In genomic region chr10:97019213-97019844, GRCh38 we compare ENCODE assay signal across 22 cellular contexts.
"Had no signal": no experiment of that assay in that cellular context is flagged by ENCODE, and none has a peak within 500 bp of the region (broad histone marks: within the 10 kb centered on the region; RNA-seq: fewer than 3 reads in every experiment).

No MANE protein-coding gene starts in this region.

- H3K27me3 ChIP-seq: esophagus squamous epithelium, gastroesophageal sphincter, hepatocyte, neural progenitor cell, sigmoid colon, stomach, transverse colon had no signal

- H3K36me3 Mint-ChIP-seq: naive thymus-derived CD8-positive, alpha-beta T cell; neural progenitor cell had no signal

- H3K36me3 ChIP-seq: esophagus squamous epithelium, gastroesophageal sphincter, neural progenitor cell, sigmoid colon, stomach, thoracic aorta, transverse colon had no signal

- H2AFZ ChIP-seq: hepatocyte, neural progenitor cell, parathyroid adenoma had no signal

- H3K4me2 ChIP-seq: hepatocyte had no signal

- DNase-seq: central memory CD4-positive, alpha-beta T cell; effector memory CD8-positive, alpha-beta T cell; esophagus squamous epithelium; foreskin fibroblast; left colon; left ventricle myocardium superior; mesendoderm; naive thymus-derived CD8-positive, alpha-beta T cell; occipital lobe; sigmoid colon; small intestine; stimulated activated CD4-positive, alpha-beta T cell treated with anti-CD3 and anti-CD28 coated beads, Interleukin-12 subunit alpha, Interleukin-12 subunit beta, amount 100 ng/mL, for 4 hours; stimulated activated naive CD4-positive, alpha-beta T cell; stomach; substantia nigra; transverse colon had no signal

- H3K9me3 ChIP-seq: esophagus squamous epithelium, gastroesophageal sphincter, sigmoid colon, stomach, thoracic aorta, transverse colon had no signal

- H3K27ac ChIP-seq: esophagus squamous epithelium, hepatocyte, neural progenitor cell, parathyroid adenoma, stomach, thoracic aorta, transverse colon had no signal

- H3K4me1 ChIP-seq: parathyroid adenoma had no signal

- H3K79me2 ChIP-seq: hepatocyte, parathyroid adenoma had no signal

- H3K27ac Mint-ChIP-seq: dendritic cell treated with granulocyte-macrophage colony-stimulating factor and Interleukin-4, amounts not matched to agents 40 ng/mL and 50 ng/mL, for 4 days; naive thymus-derived CD8-positive, alpha-beta T cell had no signal

- ATAC-seq: effector memory CD8-positive, alpha-beta T cell; gastroesophageal sphincter; left colon; left ventricle myocardium superior; naive thymus-derived CD8-positive, alpha-beta T cell had no signal

- H3K4me3 ChIP-seq: esophagus squamous epithelium, gastroesophageal sphincter, hepatocyte, neural progenitor cell, sigmoid colon, stomach, thoracic aorta, transverse colon had no signal

- H3K27me3 Mint-ChIP-seq: dendritic cell treated with granulocyte-macrophage colony-stimulating factor and Interleukin-4, amounts not matched to agents 40 ng/mL and 50 ng/mL, for 4 days; effector memory CD8-positive, alpha-beta T cell; naive thymus-derived CD8-positive, alpha-beta T cell had no signal

- H3K4me3 Mint-ChIP-seq: dendritic cell treated with granulocyte-macrophage colony-stimulating factor and Interleukin-4, amounts not matched to agents 40 ng/mL and 50 ng/mL, for 4 days; effector memory CD8-positive, alpha-beta T cell; naive thymus-derived CD8-positive, alpha-beta T cell had no signal
